In genomic region chr15:101324513-101325177, GRCh38 we compare ENCODE assay signal across 15 cellular contexts.
"Had no signal": no experiment of that assay in that cellular context is flagged by ENCODE, and none has a peak within 500 bp of the region (broad histone marks: within the 10 kb centered on the region; RNA-seq: fewer than 3 reads in every experiment).

No MANE protein-coding gene starts in this region.

- H3K4me3 Mint-ChIP-seq: activated CD4-positive, alpha-beta T cell treated with anti-CD3 and anti-CD28 coated beads, Interleukin-2, amount 10 ng/mL, durations not matched to agents 7 days and 5 days; stimulated activated memory B cell treated with anti-CD40 and anti-IgM and Interleukin-4, amounts not matched to agents 10 μg/mL and 1 μg/mL and 100 μg/mL, for 72 hours had no signal

- H3K4me1 ChIP-seq: adrenal gland, body of pancreas, pancreas, suprapubic skin had no signal

- H3K4me3 ChIP-seq: adrenal gland, body of pancreas, left lung, pancreas, suprapubic skin had no signal

- ATAC-seq: body of pancreas; left lung; stimulated activated memory B cell treated with anti-CD40 and anti-IgM and Interleukin-4, amounts not matched to agents 10 μg/mL and 1 μg/mL and 100 μg/mL, for 72 hours had no signal

- H3K36me3 Mint-ChIP-seq: stimulated activated memory B cell treated with anti-CD40 and anti-IgM and Interleukin-4, amounts not matched to agents 10 μg/mL and 1 μg/mL and 100 μg/mL, for 72 hours had no signal

- H3K27ac Mint-ChIP-seq: activated CD4-positive, alpha-beta T cell treated with anti-CD3 and anti-CD28 coated beads, Interleukin-2, amount 10 ng/mL, durations not matched to agents 7 days and 5 days; stimulated activated memory B cell treated with anti-CD40 and anti-IgM and Interleukin-4, amounts not matched to agents 10 μg/mL and 1 μg/mL and 100 μg/mL, for 72 hours had no signal

- DNase-seq: activated CD4-positive, alpha-beta T cell treated with anti-CD3 and anti-CD28 coated beads, Interleukin-2, amount 10 ng/mL, durations not matched to agents 7 days and 5 days; activated CD4-positive, CD25-positive, alpha-beta regulatory T cell; activated naive CD4-positive, alpha-beta T cell treated with anti-CD3 and anti-CD28 coated beads, Interleukin-2, amount 50 U/mL, for 16 hours; adrenal gland; central memory CD4-positive, alpha-beta T cell; cortex of kidney; effector CD8-positive, alpha-beta T cell; left lung; mesendoderm; stimulated activated CD4-positive, alpha-beta T cell treated with anti-CD3 and anti-CD28 coated beads, Interleukin-1b, Interleukin-23, amount 100 ng/mL, for 48 hours; T-helper 2 cell had no signal

- H3K36me3 ChIP-seq: adrenal gland, left lung, pancreas, suprapubic skin had no signal

- H3K9me3 Mint-ChIP-seq: activated CD4-positive, alpha-beta T cell treated with anti-CD3 and anti-CD28 coated beads, Interleukin-2, amount 10 ng/mL, durations not matched to agents 7 days and 5 days; stimulated activated memory B cell treated with anti-CD40 and anti-IgM and Interleukin-4, amounts not matched to agents 10 μg/mL and 1 μg/mL and 100 μg/mL, for 72 hours had no signal

- H3K9me3 ChIP-seq: adrenal gland, body of pancreas, left lung, pancreas, suprapubic skin had no signal

- H3K27me3 Mint-ChIP-seq: activated CD4-positive, alpha-beta T cell treated with anti-CD3 and anti-CD28 coated beads, Interleukin-2, amount 10 ng/mL, durations not matched to agents 7 days and 5 days had no signal

- H3K27me3 ChIP-seq: adrenal gland, body of pancreas, pancreas had no signal

- H3K27ac ChIP-seq: adrenal gland, body of pancreas, left lung, pancreas, suprapubic skin had no signal
